Comparison of ENCODE assay signal across 8 cellular contexts in genomic region chr5:154860765-154861164, GRCh38. TPM values are rescaled to one million over a fixed set of nuclear protein-coding genes. Genes with fewer than 3 reads are reported as not detected.
DNase-seq lines count a peak whose midpoint lies in the region; ATAC-seq, FAIRE-seq and TF ChIP-seq lines count a peak whose summit lies in the region.

No MANE protein-coding gene starts in this region.

- no peaks in the 10 kb centered on the region for H3K9me3 Mint-ChIP-seq in natural killer cell

- H3K27ac ChIP-seq in BLaER1, result peak overlapping the region; percentile 97; the same call in 1 of the 2 replicates
- no peak overlapping the region for H3K27ac ChIP-seq in K562 (ENCODE audit: extremely low read depth, low read depth, low read length)

- 51% methylated on average over 4 of the region's 4 CpGs for WGBS in K562 (ENCODE audit: insufficient coverage, low coverage, missing lambda C conversion rate)

- H3K9me3 ChIP-seq in BLaER1, result no peaks in the 10 kb centered on the region
- no peaks in the 10 kb centered on the region for H3K9me3 ChIP-seq in MG63
- no peaks in the 10 kb centered on the region for H3K9me3 ChIP-seq in K562 (replicated peaks; ENCODE audit: control insufficient read depth, insufficient read depth, low read depth, low read length)

- peak overlapping the region; percentile 94 for H3K4me3 Mint-ChIP-seq in natural killer cell

- H3K36me3 Mint-ChIP-seq in natural killer cell, result no peaks in the 10 kb centered on the region

- ATAC-seq in K562 (no peak), natural killer cell (no peak)
- ATAC-seq in activated CD4-positive, CD25-positive, alpha-beta regulatory T cell treated with anti-CD3 and anti-CD28 coated beads, Interleukin-2, amount 50 U/mL, for 24 hours, result no peak

- BruUV-seq in K562 (replicated peaks; lab: Mats Ljungman, UMichigan), result no TSS peak

- H3K9me1 ChIP-seq in K562 (ENCODE audit: control insufficient read depth, insufficient read depth, low read length), result no peaks in the 10 kb centered on the region

- TF ChIP-seq CTCF in K562 (IDR thresholded peaks at IDR 0.05 in 2 of 3, conservative IDR thresholded peaks at IDR 0.05 in 1 of 3; ENCODE audit: insufficient read depth in 2 of 3, low read depth in 1 of 3, low read length in 3 of 3) (no peak), natural killer cell (IDR thresholded peaks at IDR 0.05) (no peak)

- peak overlapping the region; percentile 96 to 98 for H3K27ac Mint-ChIP-seq in natural killer cell

- TF ChIP-seq RAD21 in K562 (CRISPR knock-in tag; conservative IDR thresholded peaks at IDR 0.05 in 1 of 2, IDR thresholded peaks at IDR 0.05 in 1 of 2), result no peak

- in situ Hi-C loops in K562 (cut with MboI), result no loop called here

- intact Hi-C loops in K562 (cut with micrococcal nuclease) (no loop called here), natural killer cell (cut with micrococcal nuclease) (no loop called here)

- H3K27me3 Mint-ChIP-seq in natural killer cell (ENCODE audit: low read depth in 2 of 2), result no peaks in the 10 kb centered on the region

- H3K4me2 ChIP-seq in BLaER1 (peak overlapping the region; percentile 95), K562 (ENCODE audit: insufficient read depth, low read length) (peak overlapping the region; percentile 96; the same call in 1 of the 2 replicates)

- no peak overlapping the region for H2AFZ ChIP-seq in K562 (ENCODE audit: low read depth, low read length)

- H3K36me3 ChIP-seq in BLaER1, result peaks cover 29% of the 10 kb centered on the region
- peaks cover 47% of the 10 kb centered on the region for H3K36me3 ChIP-seq in MG63
- H3K36me3 ChIP-seq in K562 (ENCODE audit: control insufficient read depth, insufficient read depth, low read length), result peaks cover 38% of the 10 kb centered on the region

- TF ChIP-seq EP300 in K562 (IDR thresholded peaks at IDR 0.05; ENCODE audit: low read length), result no peak

- peaks cover 68 to 73% of the 10 kb centered on the region in 2 donors for H3K4me1 Mint-ChIP-seq in natural killer cell

- no peak for TF ChIP-seq POLR2A in K562 (conservative IDR thresholded peaks at IDR 0.05)

- H3K4me3 ChIP-seq in BLaER1, result peak overlapping the region; percentile 88
- peak overlapping the region; percentile 83 for H3K4me3 ChIP-seq in MG63
- peak overlapping the region; percentile 88 for H3K4me3 ChIP-seq in K562

- H3K79me2 ChIP-seq in K562 (ENCODE audit: control insufficient read depth, insufficient read depth, low read length), result peaks cover 71% of the 10 kb centered on the region

- H4K20me1 ChIP-seq in BLaER1, result peaks cover 61% of the 10 kb centered on the region
- H4K20me1 ChIP-seq in K562 (replicated peaks; ENCODE audit: control insufficient read depth, insufficient read depth, low read length), result no peaks in the 10 kb centered on the region; the same call in 1 of the 2 replicates

- H3K9ac ChIP-seq in BLaER1 (peak overlapping the region; percentile 92), K562 (ENCODE audit: insufficient read depth in 1 of 2, low read depth in 2 of 2, low read length in 2 of 2) (peak overlapping the region in 1 of 2 experiments; percentile 9; a peak in 1 of 4 replicates)

- DNase-seq in MG63, result no peak
- DNase-seq in K562 (ENCODE audit: extremely low read depth in 1 of 4, low spot score in 3 of 4), result no peak
- no peak for DNase-seq in natural killer cell
- DNase-seq in NCI-H1694 (lab: John Stamatoyannopoulos, UW), result no peak
- DNase-seq in midbrain (lab: John Stamatoyannopoulos, UW), result no peak
- DNase-seq in NCI-H1105 treated with DMSO at 0.1 percent for 48 hours (lab: John Stamatoyannopoulos, UW), result no peak

- no peaks in the 10 kb centered on the region for H3K27me3 ChIP-seq in BLaER1
- no peaks in the 10 kb centered on the region for H3K27me3 ChIP-seq in MG63
- H3K27me3 ChIP-seq in K562 (ENCODE audit: control insufficient read depth in 2 of 2, insufficient read depth in 2 of 2, low read length in 2 of 2), result no peaks in the 10 kb centered on the region

- peaks cover 50% of the 10 kb centered on the region for H3K4me1 ChIP-seq in BLaER1
- peaks cover 17 to 30% of the 10 kb centered on the region in 2 experiments; a peak in 4 of 5 replicates for H3K4me1 ChIP-seq in K562 (replicated peaks in 1 of 2; ENCODE audit: control insufficient read depth in 2 of 2, insufficient read depth in 2 of 2, low read length in 2 of 2)

- CTCF ChIA-PET in K562 (lab: Yijun Ruan, JAX; ENCODE audit: low intra/inter-chr PET ratio), result no interaction called here

- FAIRE-seq in K562 (lab: Jason Lieb, UNC), result no peak

- POLR2A ChIA-PET in K562 (lab: Yijun Ruan, JAX), result interaction anchor here (1.7 to 1.8 kb wide), 2 partner anchors 16 to 20 kb away, joined by 3 to 11 read pairs; no protein-coding TSS in a partner anchor

TF ChIP-seq in K562, 482 proteins besides CTCF, POLR2A, EP300 and RAD21:
- no peak for TF ChIP-seq NFXL1 (CRISPR knock-in tag; IDR thresholded peaks at IDR 0.05)
- TF ChIP-seq MEF2A (IDR thresholded peaks at IDR 0.05; ENCODE audit: control insufficient read depth, low read depth, low read length), result no peak
- TF ChIP-seq NR1H2 (CRISPR knock-in tag; IDR thresholded peaks at IDR 0.05), result no peak
- TF ChIP-seq MTA1 (IDR thresholded peaks at IDR 0.05; ENCODE audit: borderline replicate concordance), result no peak
- no peak for TF ChIP-seq SMARCA5 (IDR thresholded peaks at IDR 0.05)
- no peak for TF ChIP-seq NR4A1 (CRISPR knock-in tag; IDR thresholded peaks at IDR 0.05)
- TF ChIP-seq NR4A1 (tag; IDR thresholded peaks at IDR 0.05), result no peak
- TF ChIP-seq ATF4 (CRISPR knock-in tag; IDR thresholded peaks at IDR 0.05), result no peak
- TF ChIP-seq MEF2D (tag; conservative IDR thresholded peaks at IDR 0.05; ENCODE audit: low read depth), result no peak
- TF ChIP-seq RBM25 (IDR thresholded peaks at IDR 0.05; ENCODE audit: low read depth, low read length, severe bottlenecking), result no peak
- no peak for TF ChIP-seq NFE2L1 (tag; IDR thresholded peaks at IDR 0.05; ENCODE audit: borderline replicate concordance, low read depth)
- TF ChIP-seq ZNF134 (CRISPR knock-in tag; conservative IDR thresholded peaks at IDR 0.05), result no peak

RNA-seq across cellular contexts. Expression of gene CNOT8, which starts 2.3 kb away (rescaled TPM):
- total RNA-seq in MG63 (2014; rRNA removed; shearing (Covaris generic); ENCODE audit: low replicate concordance), result 67.0 and 70.7 TPM in 2 replicates
- 33.1 and 62.7 TPM in 2 replicates for total RNA-seq in K562 (2011; cell fraction: chromatin; rRNA removed; ENCODE audit: low replicate concordance)
- 21.3 and 25.4 TPM in 2 replicates for total RNA-seq in K562 (2011; cell fraction: nucleolus; rRNA removed)
- 30.8 and 33.4 TPM in 2 replicates for total RNA-seq in K562 (2011; cell fraction: nucleoplasm; rRNA removed)
- 52.6 and 55.4 TPM in 2 replicates for total RNA-seq in K562 (2014; rRNA removed)
- total RNA-seq in K562 (2014; rRNA removed; fragmentation: Illumina TruSeq; extraction: Trizol), result 53.6 and 64.3 TPM in 2 replicates
- total RNA-seq in K562 (2015; rRNA removed; fragmentation: Illumina TruSeq; extraction: Trizol), result 40.2 and 42.0 TPM in 2 replicates
- 47.7 and 51.8 TPM in 2 replicates for total RNA-seq in K562 (2021)
- 67.7 and 68.9 TPM in 2 replicates for polyA plus RNA-seq in K562 (2011; rRNA removed)
- polyA plus RNA-seq in K562 (2011; cell fraction: cytosol; rRNA removed), result 39.2 and 66.3 TPM in 2 replicates
- polyA plus RNA-seq in K562 (2011; cell fraction: nucleus; rRNA removed), result 28.0 and 43.7 TPM in 2 replicates
- polyA plus RNA-seq in K562 (2012), result 37.9 and 38.1 TPM in 2 replicates
- polyA plus RNA-seq in K562 (2014; fragmentation: Illumina TruSeq; extraction: Trizol), result 56.6 and 60.5 TPM in 2 replicates
- polyA plus RNA-seq in K562 (2014; fragmentation: Nextera tagmentation; extraction: Ambion mirVana), result 10 to 100 TPM; 15.2 to 17.5 TPM
- polyA plus RNA-seq in K562 (2014; rRNA removed), result 49.7 and 52.1 TPM in 2 replicates
- polyA minus RNA-seq in K562 (2011; rRNA and poly(A)+ RNA removed), result 83.4 and 86.5 TPM in 2 replicates
- polyA minus RNA-seq in K562 (2011; cell fraction: cytosol; rRNA and poly(A)+ RNA removed), result 24.7 and 34.5 TPM in 2 replicates
- 10.9 and 20.1 TPM in 2 replicates for polyA minus RNA-seq in K562 (2011; cell fraction: nucleus; rRNA and poly(A)+ RNA removed)
- total RNA-seq in natural killer cell, result 100 to 1,000 TPM; 115 to 128 (median 124) TPM

RNA-seq across cellular contexts. Expression of gene FAXDC2, which starts 10.4 kb away (rescaled TPM):
- 0.54 TPM in 1 of 2 replicates, not detected in the other for total RNA-seq in MG63 (2014; rRNA removed; shearing (Covaris generic); ENCODE audit: low replicate concordance)
- 48.9 and 53.4 TPM in 2 replicates for total RNA-seq in K562 (2011; cell fraction: chromatin; rRNA removed; ENCODE audit: low replicate concordance)
- total RNA-seq in K562 (2011; cell fraction: nucleolus; rRNA removed), result 32.5 and 34.2 TPM in 2 replicates
- total RNA-seq in K562 (2011; cell fraction: nucleoplasm; rRNA removed), result 47.6 and 48.8 TPM in 2 replicates
- 9.8 and 12.1 TPM in 2 replicates for total RNA-seq in K562 (2014; rRNA removed)
- total RNA-seq in K562 (2014; rRNA removed; fragmentation: Illumina TruSeq; extraction: Trizol), result 14.3 and 16.2 TPM in 2 replicates
- 6.2 and 7.4 TPM in 2 replicates for total RNA-seq in K562 (2015; rRNA removed; fragmentation: Illumina TruSeq; extraction: Trizol)
- total RNA-seq in K562 (2021), result 12.0 and 13.1 TPM in 2 replicates
- polyA plus RNA-seq in K562 (2011; rRNA removed), result 21.4 and 24.0 TPM in 2 replicates
- polyA plus RNA-seq in K562 (2011; cell fraction: cytosol; rRNA removed), result 28.0 and 29.5 TPM in 2 replicates
- polyA plus RNA-seq in K562 (2011; cell fraction: nucleus; rRNA removed), result 39.8 and 42.0 TPM in 2 replicates
- 14.7 and 16.6 TPM in 2 replicates for polyA plus RNA-seq in K562 (2012)
- polyA plus RNA-seq in K562 (2014; fragmentation: Illumina TruSeq; extraction: Trizol), result 23.7 and 30.0 TPM in 2 replicates
- 1 to 10 TPM; 2.4 to 3.5 TPM for polyA plus RNA-seq in K562 (2014; fragmentation: Nextera tagmentation; extraction: Ambion mirVana)
- 9.9 and 13.8 TPM in 2 replicates for polyA plus RNA-seq in K562 (2014; rRNA removed)
- polyA minus RNA-seq in K562 (2011; rRNA and poly(A)+ RNA removed), result 25.9 and 26.6 TPM in 2 replicates
- 15.1 and 17.7 TPM in 2 replicates for polyA minus RNA-seq in K562 (2011; cell fraction: cytosol; rRNA and poly(A)+ RNA removed)
- 12.1 and 15.7 TPM in 2 replicates for polyA minus RNA-seq in K562 (2011; cell fraction: nucleus; rRNA and poly(A)+ RNA removed)
- total RNA-seq in natural killer cell, result 1 to 10 TPM in 2 of 3 donors, under 1 TPM in 1; 0.48 to 2.9 (median 1.4) TPM
